Comparison of ENCODE assay signal across 8 cellular contexts in genomic region chr13:108915634-108916497, GRCh38.
DNase-seq lines count a peak whose midpoint lies in the region; ATAC-seq lines count a peak whose summit lies in the region.

No MANE protein-coding gene starts in this region.

- no peaks in the 10 kb centered on the region for H3K36me3 Mint-ChIP-seq in naive thymus-derived CD4-positive, alpha-beta T cell
- H3K36me3 Mint-ChIP-seq in stimulated activated memory B cell treated with anti-CD40 and anti-IgM and Interleukin-4, amounts not matched to agents 10 μg/mL and 1 μg/mL and 100 μg/mL, for 72 hours = no peaks in the 10 kb centered on the region

- no peaks in the 10 kb centered on the region for H3K27me3 ChIP-seq in naive thymus-derived CD4-positive, alpha-beta T cell (ENCODE audit: control insufficient read depth in 2 of 2, insufficient read depth in 2 of 2, low read length in 2 of 2)

- no peaks in the 10 kb centered on the region for H3K9me3 Mint-ChIP-seq in naive thymus-derived CD4-positive, alpha-beta T cell
- H3K9me3 Mint-ChIP-seq in stimulated activated memory B cell treated with anti-CD40 and anti-IgM and Interleukin-4, amounts not matched to agents 10 μg/mL and 1 μg/mL and 100 μg/mL, for 72 hours = no peaks in the 10 kb centered on the region

- H3K4me3 Mint-ChIP-seq in naive thymus-derived CD4-positive, alpha-beta T cell = peak overlapping the region in 9 of 10 donors; percentile 26 to 82 (median 62)
- H3K4me3 Mint-ChIP-seq in stimulated activated memory B cell treated with anti-CD40 and anti-IgM and Interleukin-4, amounts not matched to agents 10 μg/mL and 1 μg/mL and 100 μg/mL, for 72 hours = peak overlapping the region; percentile 77

- POLR2A ChIA-PET in naive thymus-derived CD4-positive, alpha-beta T cell (lab: Charles Lee) = no interaction called here

- H3K9me3 ChIP-seq in naive thymus-derived CD4-positive, alpha-beta T cell (ENCODE audit: control insufficient read depth in 2 of 3, low read length in 3 of 3) = no peaks in the 10 kb centered on the region

- CTCF ChIA-PET in naive thymus-derived CD4-positive, alpha-beta T cell (lab: Charles Lee) = interaction anchor here (0.6 kb wide), 1 partner anchor 280 kb away, joined by 3 read pairs; no protein-coding TSS in a partner anchor

- H3K4me3 ChIP-seq in naive thymus-derived CD4-positive, alpha-beta T cell (ENCODE audit: low read length) = no peak overlapping the region

- H3K4me1 ChIP-seq in naive thymus-derived CD4-positive, alpha-beta T cell (ENCODE audit: control insufficient read depth in 2 of 2, insufficient read depth in 2 of 2, low read length in 2 of 2) = peaks cover 0 to 6% of the 10 kb centered on the region in 2 donors

- no peaks in the 10 kb centered on the region for H3K36me3 ChIP-seq in naive thymus-derived CD4-positive, alpha-beta T cell (ENCODE audit: control insufficient read depth in 2 of 3, insufficient read depth in 3 of 3, low read length in 3 of 3)

- H3K27me3 Mint-ChIP-seq in naive thymus-derived CD4-positive, alpha-beta T cell = peaks cover 3 to 16% (median 9%) of the 10 kb centered on the region in 5 donors
- H3K27me3 Mint-ChIP-seq in stimulated activated memory B cell treated with anti-CD40 and anti-IgM and Interleukin-4, amounts not matched to agents 10 μg/mL and 1 μg/mL and 100 μg/mL, for 72 hours = no peaks in the 10 kb centered on the region

- DNase-seq in DMS79 treated with DMSO at 0.1 percent for 48 hours (lab: John Stamatoyannopoulos, UW) (peak; percentile 7), DMS79 (lab: John Stamatoyannopoulos, UW) (no peak), NCI-H345 (lab: John Stamatoyannopoulos, UW) (peak; percentile 81)
- DNase-seq in activated CD8-positive, alpha-beta memory T cell treated with anti-CD3 and anti-CD28 coated beads, Interleukin-2, amount 50 U/mL, for 1 hour (ENCODE audit: extremely low read depth) = peak; percentile 4
- DNase-seq in naive thymus-derived CD4-positive, alpha-beta T cell = peak in 4 of 9 donors; percentile 6 to 77 (median 32)

- peaks cover 7 to 20% (median 17%) of the 10 kb centered on the region in 7 donors for H3K4me1 Mint-ChIP-seq in naive thymus-derived CD4-positive, alpha-beta T cell
- peaks cover 22% of the 10 kb centered on the region for H3K4me1 Mint-ChIP-seq in stimulated activated memory B cell treated with anti-CD40 and anti-IgM and Interleukin-4, amounts not matched to agents 10 μg/mL and 1 μg/mL and 100 μg/mL, for 72 hours

- peak overlapping the region in 3 of 9 donors; percentile 22 to 96 (median 77) for H3K27ac Mint-ChIP-seq in naive thymus-derived CD4-positive, alpha-beta T cell
- peak overlapping the region; percentile 83 for H3K27ac Mint-ChIP-seq in stimulated activated memory B cell treated with anti-CD40 and anti-IgM and Interleukin-4, amounts not matched to agents 10 μg/mL and 1 μg/mL and 100 μg/mL, for 72 hours

- H3K27ac ChIP-seq in naive thymus-derived CD4-positive, alpha-beta T cell (ENCODE audit: low read depth, low read length) = no peak overlapping the region

- ATAC-seq in HG02852 (IDR thresholded peaks at IDR 0.05; ENCODE audit: unreplicated experiment) = peak; percentile 94
- peak; percentile 91 for ATAC-seq in esophagus mucosa
- peak; percentile 68 for ATAC-seq in naive thymus-derived CD4-positive, alpha-beta T cell
- ATAC-seq in stimulated activated memory B cell treated with anti-CD40 and anti-IgM and Interleukin-4, amounts not matched to agents 10 μg/mL and 1 μg/mL and 100 μg/mL, for 72 hours = peak; percentile 90

- intact Hi-C loops in naive thymus-derived CD4-positive, alpha-beta T cell (cut with micrococcal nuclease) = loop anchor here (1.0 to 10.0 kb wide), 4 partner anchors 699 to 1799 kb away; partner anchors contain the start of genes ABHD13 (in 2 of the 2), LIG4 (in 2 of the 2), ING1 (in 1 of the 2) and IRS2 (in 1 of the 2)
